ENCODE assay signal across 12 cellular contexts in the genomic region with DNA sequence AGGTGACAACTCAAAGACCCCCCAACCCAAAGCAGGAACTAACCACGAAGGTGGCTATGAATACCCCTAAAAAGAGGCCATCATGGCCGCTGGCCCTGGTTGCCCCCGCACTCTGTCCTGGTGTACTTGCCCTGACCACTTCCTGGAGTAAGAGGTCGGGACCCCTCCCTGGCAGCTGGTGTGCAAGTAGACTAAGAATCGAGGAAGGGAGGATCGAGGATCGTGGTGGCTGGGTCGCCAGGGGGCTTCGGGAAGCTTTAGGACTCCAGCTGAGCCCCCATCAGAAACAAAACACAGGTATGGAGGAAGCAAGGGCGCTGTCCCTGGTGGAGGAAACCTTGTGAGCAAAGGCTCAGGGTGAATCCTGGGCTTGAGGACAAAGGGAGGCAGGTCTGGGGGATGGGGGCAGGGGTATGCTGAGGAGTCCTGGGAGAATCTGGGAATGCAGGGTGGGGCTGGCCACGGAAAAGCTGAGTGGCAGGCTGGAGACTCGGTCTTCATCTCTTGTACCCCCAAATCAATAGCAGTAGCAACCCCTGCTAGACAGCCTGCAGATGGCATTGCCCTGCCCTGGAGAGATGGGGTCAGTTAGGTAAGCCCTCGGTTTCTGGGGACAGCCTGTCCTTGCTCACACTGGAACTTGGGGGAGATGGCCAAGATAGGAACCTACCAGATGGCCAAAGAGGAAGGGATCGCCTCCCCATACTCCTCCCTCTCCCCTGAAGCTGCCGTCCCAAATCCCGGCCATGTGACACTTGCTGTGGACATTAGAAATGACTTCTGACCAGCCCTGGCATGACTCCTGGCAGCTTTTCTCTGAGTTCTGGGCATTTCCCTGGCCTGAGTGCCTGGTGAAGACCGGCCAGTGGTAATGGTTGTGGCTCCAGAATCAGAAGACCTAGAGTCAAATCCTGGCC. TPM values are rescaled to one million over a fixed set of nuclear protein-coding genes. Genes with fewer than 3 reads are reported as not detected.
"Had no signal": no experiment of that assay in that cellular context is flagged by ENCODE, and none has a peak within 500 bp of the region (broad histone marks: within the 10 kb centered on the region; RNA-seq: fewer than 3 reads in every experiment).

No MANE protein-coding gene starts in this region.

- H3K79me2 ChIP-seq: hepatocyte had no signal

- H3K27ac ChIP-seq: esophagus muscularis mucosa, hepatocyte, spleen, stomach, testis, upper lobe of left lung had no signal

- H3K9me3 Mint-ChIP-seq: activated naive CD4-positive, alpha-beta T cell treated with anti-CD3 and anti-CD28 coated beads for 36 hours had no signal

- H3K27ac Mint-ChIP-seq: activated naive CD4-positive, alpha-beta T cell treated with anti-CD3 and anti-CD28 coated beads for 36 hours had no signal

- H3K27me3 ChIP-seq: testis had no signal

- H3K9me3 ChIP-seq: esophagus muscularis mucosa, spleen, stomach, testis, upper lobe of left lung had no signal

- DNase-seq: activated CD4-positive, alpha-beta T cell treated with anti-CD3 and anti-CD28 coated beads, Interleukin-2, amount 50 U/mL, for 4 hours; activated naive CD4-positive, alpha-beta T cell treated with anti-CD3 and anti-CD28 coated beads for 36 hours; activated T-cell treated with anti-CD3 and anti-CD28 coated beads for 4 hours; spleen; stomach; testis had no signal

- H2AFZ ChIP-seq: hepatocyte had no signal

- H3K4me3 ChIP-seq: esophagus muscularis mucosa, hepatocyte, spleen, stomach, testis, upper lobe of left lung had no signal

- H3K36me3 ChIP-seq: esophagus muscularis mucosa, spleen, stomach, upper lobe of left lung had no signal

- H3K4me3 Mint-ChIP-seq: activated naive CD4-positive, alpha-beta T cell treated with anti-CD3 and anti-CD28 coated beads for 36 hours had no signal

- FAIRE-seq: endometrium had no signal

RNA-seq across cellular contexts. Expression of a gene that starts 45.3 kb away (rescaled TPM):
- total RNA-seq: activated naive CD4-positive, alpha-beta T cell treated with anti-CD3 and anti-CD28 coated beads for 36 hours; osteocyte; pulmonary artery endothelial cell had no signal
- polyA plus RNA-seq: hepatocyte had no signal
